ENCODE assay signal across 1 cellular context in genomic region chr19:38528213-38528755, GRCh38.
TF ChIP-seq lines count a peak whose summit lies in the region.

No MANE protein-coding gene starts in this region.

TF ChIP-seq in H1, 55 proteins besides CTCF, POLR2A, EP300 and RAD21 (continued from another document):
- TF ChIP-seq JUND (IDR thresholded peaks at IDR 0.05; ENCODE audit: low read length) (no peak), RXRA (IDR thresholded peaks at IDR 0.05; ENCODE audit: insufficient read depth, low read depth, low read length) (no peak), HDAC6 (IDR thresholded peaks at IDR 0.05; ENCODE audit: low read depth, low read length) (no peak)
